ENCODE assay signal across 8 cellular contexts in the genomic region with DNA sequence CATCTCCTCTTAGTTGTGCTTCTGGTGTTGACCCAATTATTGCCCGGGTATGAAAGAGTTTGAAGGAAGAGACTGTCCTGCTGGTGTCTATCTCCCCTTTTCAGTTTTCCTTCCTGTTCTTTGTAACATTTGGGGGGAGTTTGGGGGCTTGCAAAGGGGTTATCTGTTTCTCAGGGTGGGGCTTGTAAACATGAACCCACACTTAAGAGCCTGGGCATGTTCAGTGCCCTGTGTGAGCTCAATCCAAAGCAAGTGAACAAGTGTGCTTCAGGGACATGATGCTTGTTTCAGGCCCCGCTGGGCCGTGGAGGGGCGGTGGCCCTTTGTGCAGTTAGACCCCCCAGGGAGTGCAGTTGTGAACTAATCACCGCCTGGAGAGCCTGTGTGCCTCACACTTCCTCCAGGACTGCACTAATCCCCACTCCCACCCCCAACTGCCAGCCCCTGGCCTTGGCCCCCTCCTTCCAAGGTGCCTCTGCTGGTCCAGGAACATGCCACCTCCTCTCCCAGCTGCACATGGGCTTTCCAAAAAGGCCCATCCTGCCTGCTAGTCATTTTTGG. TPM values are rescaled to one million over a fixed set of nuclear protein-coding genes. Genes with fewer than 3 reads are reported as not detected.
DNase-seq lines count a peak whose midpoint lies in the region; ATAC-seq and TF ChIP-seq lines count a peak whose summit lies in the region.
"Had no signal": no experiment of that assay in that cellular context is flagged by ENCODE, and none has a peak within 500 bp of the region (broad histone marks: within the 10 kb centered on the region; RNA-seq: fewer than 3 reads in every experiment).

No MANE protein-coding gene starts in this region.

- no peak for ATAC-seq in HG02981 (IDR thresholded peaks at IDR 0.05; ENCODE audit: unreplicated experiment)

- CTCF ChIA-PET in HEK293 (lab: Yijun Ruan, JAX) = interaction anchor here (0.6 to 2.5 kb wide), 4 partner anchors 13 to 379 kb away, joined by 3 to 13 read pairs (median 3); no protein-coding TSS in a partner anchor

- H3K4me3 ChIP-seq in HEK293 (ENCODE audit: low read depth, low read length) (no peak overlapping the region), SJSA1 (no peak overlapping the region), iPS-18c (ENCODE audit: insufficient read depth, low read depth, low read length) (peak overlapping the region; percentile 17; the same call in 1 of the 2 replicates), skeletal muscle satellite cell (ENCODE audit: low read length) (no peak overlapping the region)

- H3K27ac ChIP-seq in HEK293 (ENCODE audit: extremely low read depth, low read depth, low read length) (no peak overlapping the region; the same call in 1 of the 2 replicates), SJSA1 (peak overlapping the region; percentile 91)

- DNase-seq in SJSA1 (ENCODE audit: low read depth in 1 of 2, low spot score in 2 of 2) (peak in 1 of 2 experiments; percentile 79), nucleus accumbens (lab: John Stamatoyannopoulos, UW) (no peak), OCI-M2 (lab: John Stamatoyannopoulos, UW; ENCODE audit: unreplicated experiment) (no peak)
- DNase-seq: midbrain had no signal

- H3K27me3 ChIP-seq in SJSA1 (replicated peaks) (no peaks in the 10 kb centered on the region), skeletal muscle satellite cell (ENCODE audit: control insufficient read depth, insufficient read depth, low read length) (no peaks in the 10 kb centered on the region)

- POLR2A ChIA-PET in HEK293 (lab: Yijun Ruan, JAX) = no interaction called here

- peak overlapping the region; percentile 72 for H3K4me2 ChIP-seq in skeletal muscle satellite cell (ENCODE audit: low read length)

- TF ChIP-seq CTCF in HEK293 (tag by site-specific recombination; IDR thresholded peaks at IDR 0.05) = no peak

- H3K9ac ChIP-seq in skeletal muscle satellite cell (ENCODE audit: low read depth, low read length) = peak overlapping the region; percentile 62

- H3K9me3 ChIP-seq in HEK293 (ENCODE audit: control insufficient read depth, insufficient read depth, low read depth, low read length) (no peaks in the 10 kb centered on the region), SJSA1 (replicated peaks) (no peaks in the 10 kb centered on the region), iPS-18c (ENCODE audit: control insufficient read depth, insufficient read depth, low read length) (no peaks in the 10 kb centered on the region), skeletal muscle satellite cell (replicated peaks; ENCODE audit: low read length) (no peaks in the 10 kb centered on the region)

- H3K4me1 ChIP-seq in HEK293 (ENCODE audit: control insufficient read depth, insufficient read depth, low read length) = peaks cover 25% of the 10 kb centered on the region
- peaks cover 51% of the 10 kb centered on the region for H3K4me1 ChIP-seq in SJSA1 (replicated peaks)
- peaks cover 72% of the 10 kb centered on the region for H3K4me1 ChIP-seq in skeletal muscle satellite cell (ENCODE audit: control insufficient read depth, insufficient read depth, low read length)

- H3K36me3 ChIP-seq in HEK293 (ENCODE audit: control insufficient read depth in 2 of 2, insufficient read depth in 1 of 2, low read length in 2 of 2) (no peaks in the 10 kb centered on the region; a peak in 1 of 3 replicates), SJSA1 (no peaks in the 10 kb centered on the region), skeletal muscle satellite cell (ENCODE audit: insufficient read depth, low read length) (peaks cover 9% of the 10 kb centered on the region)

TF ChIP-seq in HEK293, 187 proteins besides CTCF, POLR2A, EP300 and RAD21:
- TF ChIP-seq ZNF132 (tag by site-specific recombination; IDR thresholded peaks at IDR 0.05; ENCODE audit: borderline replicate concordance) (no peak), SCRT2 (tag by site-specific recombination; IDR thresholded peaks at IDR 0.05) (no peak), ZNF571 (tag by site-specific recombination; IDR thresholded peaks at IDR 0.05) (no peak), ZNF211 (tag by site-specific recombination; IDR thresholded peaks at IDR 0.05; ENCODE audit: low read depth) (no peak), GLIS2 (tag by site-specific recombination; IDR thresholded peaks at IDR 0.05) (no peak), GLIS1 (tag by site-specific recombination; IDR thresholded peaks at IDR 0.05) (peak; percentile 90), ZIC2 (tag by site-specific recombination; IDR thresholded peaks at IDR 0.05) (peak; percentile 87)
- TF ChIP-seq, protein P1, sequence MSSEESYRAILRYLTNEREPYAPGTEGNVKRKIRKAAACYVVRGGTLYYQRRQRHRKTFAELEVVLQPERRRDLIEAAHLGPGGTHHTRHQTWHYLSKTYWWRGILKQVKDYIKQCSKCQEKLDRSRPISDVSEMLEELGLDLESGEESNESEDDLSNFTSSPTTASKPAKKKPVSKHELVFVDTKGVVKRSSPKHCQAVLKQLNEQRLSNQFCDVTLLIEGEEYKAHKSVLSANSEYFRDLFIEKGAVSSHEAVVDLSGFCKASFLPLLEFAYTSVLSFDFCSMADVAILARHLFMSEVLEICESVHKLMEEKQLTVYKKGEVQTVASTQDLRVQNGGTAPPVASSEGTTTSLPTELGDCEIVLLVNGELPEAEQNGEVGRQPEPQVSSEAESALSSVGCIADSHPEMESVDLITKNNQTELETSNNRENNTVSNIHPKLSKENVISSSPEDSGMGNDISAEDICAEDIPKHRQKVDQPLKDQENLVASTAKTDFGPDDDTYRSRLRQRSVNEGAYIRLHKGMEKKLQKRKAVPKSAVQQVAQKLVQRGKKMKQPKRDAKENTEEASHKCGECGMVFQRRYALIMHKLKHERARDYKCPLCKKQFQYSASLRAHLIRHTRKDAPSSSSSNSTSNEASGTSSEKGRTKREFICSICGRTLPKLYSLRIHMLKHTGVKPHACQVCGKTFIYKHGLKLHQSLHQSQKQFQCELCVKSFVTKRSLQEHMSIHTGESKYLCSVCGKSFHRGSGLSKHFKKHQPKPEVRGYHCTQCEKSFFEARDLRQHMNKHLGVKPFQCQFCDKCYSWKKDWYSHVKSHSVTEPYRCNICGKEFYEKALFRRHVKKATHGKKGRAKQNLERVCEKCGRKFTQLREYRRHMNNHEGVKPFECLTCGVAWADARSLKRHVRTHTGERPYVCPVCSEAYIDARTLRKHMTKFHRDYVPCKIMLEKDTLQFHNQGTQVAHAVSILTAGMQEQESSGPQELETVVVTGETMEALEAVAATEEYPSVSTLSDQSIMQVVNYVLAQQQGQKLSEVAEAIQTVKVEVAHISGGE (tag by site-specific recombination; conservative IDR thresholded peaks at IDR 0.05; ENCODE audit: low read depth) = no peak
- TF ChIP-seq, protein P2, sequence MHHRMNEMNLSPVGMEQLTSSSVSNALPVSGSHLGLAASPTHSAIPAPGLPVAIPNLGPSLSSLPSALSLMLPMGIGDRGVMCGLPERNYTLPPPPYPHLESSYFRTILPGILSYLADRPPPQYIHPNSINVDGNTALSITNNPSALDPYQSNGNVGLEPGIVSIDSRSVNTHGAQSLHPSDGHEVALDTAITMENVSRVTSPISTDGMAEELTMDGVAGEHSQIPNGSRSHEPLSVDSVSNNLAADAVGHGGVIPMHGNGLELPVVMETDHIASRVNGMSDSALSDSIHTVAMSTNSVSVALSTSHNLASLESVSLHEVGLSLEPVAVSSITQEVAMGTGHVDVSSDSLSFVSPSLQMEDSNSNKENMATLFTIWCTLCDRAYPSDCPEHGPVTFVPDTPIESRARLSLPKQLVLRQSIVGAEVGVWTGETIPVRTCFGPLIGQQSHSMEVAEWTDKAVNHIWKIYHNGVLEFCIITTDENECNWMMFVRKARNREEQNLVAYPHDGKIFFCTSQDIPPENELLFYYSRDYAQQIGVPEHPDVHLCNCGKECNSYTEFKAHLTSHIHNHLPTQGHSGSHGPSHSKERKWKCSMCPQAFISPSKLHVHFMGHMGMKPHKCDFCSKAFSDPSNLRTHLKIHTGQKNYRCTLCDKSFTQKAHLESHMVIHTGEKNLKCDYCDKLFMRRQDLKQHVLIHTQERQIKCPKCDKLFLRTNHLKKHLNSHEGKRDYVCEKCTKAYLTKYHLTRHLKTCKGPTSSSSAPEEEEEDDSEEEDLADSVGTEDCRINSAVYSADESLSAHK (tag by site-specific recombination; IDR thresholded peaks at IDR 0.05) = no peak

RNA-seq across cellular contexts. Expression of a gene that starts 58.1 kb away (rescaled TPM):
- 7.1 and 16.9 TPM in 2 replicates for total RNA-seq in SJSA1 (2014; rRNA removed; shearing (Covaris generic))
- total RNA-seq in skeletal muscle satellite cell (2012; rRNA removed) = 14.2 and 14.7 TPM in 2 replicates
